In the genomic region with DNA sequence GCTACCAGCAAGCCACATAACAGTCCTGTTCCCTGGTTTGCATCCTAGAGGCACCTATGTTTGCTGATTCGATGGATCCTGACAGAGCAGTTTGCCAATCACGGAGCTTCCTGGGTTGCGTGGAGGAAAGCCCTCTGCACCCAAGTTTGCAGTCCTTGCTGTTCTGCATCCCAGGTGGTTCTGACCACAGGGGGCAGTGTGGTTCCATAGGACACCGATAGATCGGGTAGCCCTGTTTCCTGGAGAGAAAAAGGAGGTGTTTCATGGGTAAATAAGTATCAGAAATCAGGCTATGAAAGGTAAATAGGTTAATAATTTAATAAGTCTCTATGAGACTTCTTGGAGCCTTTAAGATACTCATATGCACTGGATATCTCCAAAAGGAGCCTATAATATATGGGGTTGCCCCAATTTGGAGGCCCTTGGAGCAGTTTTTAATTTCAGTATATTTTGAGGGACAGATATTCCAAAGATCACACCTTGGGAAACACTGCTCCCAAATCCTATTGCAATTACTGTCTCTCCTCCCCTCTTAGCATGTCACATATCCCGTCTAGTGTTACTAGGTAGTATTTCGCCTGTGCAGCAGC, we compare ENCODE assay signal across 8 cellular contexts.
DNase-seq lines count a peak whose midpoint lies in the region; ATAC-seq and TF ChIP-seq lines count a peak whose summit lies in the region.

No MANE protein-coding gene starts in this region.

- H3K36me3 Mint-ChIP-seq in activated CD4-positive, alpha-beta T cell treated with anti-CD3 and anti-CD28 coated beads, Interleukin-2, amount 10 ng/mL, durations not matched to agents 24 days and 14 days (ENCODE audit: low read depth) = no peaks in the 10 kb centered on the region

- no peak overlapping the region for H3K27ac ChIP-seq in upper lobe of left lung

- no peaks in the 10 kb centered on the region for H3K36me3 ChIP-seq in upper lobe of left lung

- 77 to 91% methylated on average over 7 of the region's 7 CpGs for WGBS in upper lobe of left lung, 2 donors

- no peak for TF ChIP-seq EP300 in upper lobe of left lung (IDR thresholded peaks at IDR 0.05)

- H3K4me3 Mint-ChIP-seq in activated CD4-positive, alpha-beta T cell treated with anti-CD3 and anti-CD28 coated beads, Interleukin-2, amount 10 ng/mL, durations not matched to agents 24 days and 14 days = no peak overlapping the region

- no peak for TF ChIP-seq POLR2A in upper lobe of left lung (IDR thresholded peaks at IDR 0.05)

- ATAC-seq in upper lobe of left lung (ENCODE audit: low FRiP score in 2 of 2) = peak in 1 of 2 donors; percentile 67
- ATAC-seq in GM18870 (IDR thresholded peaks at IDR 0.05; ENCODE audit: unreplicated experiment) = no peak

- DNase-seq in EH (ENCODE audit: low read depth) (peak; percentile 55), LHCN-M2 (ENCODE audit: low read depth) (peak; percentile 64), epithelial cell of esophagus (ENCODE audit: low read depth) (peak; percentile 65), mucosa of gallbladder (ENCODE audit: low spot score) (peak; percentile 80), upper lobe of left lung (peak in 1 of 2 donors; percentile 32), amniotic stem cell (lab: John Stamatoyannopoulos, UW) (no peak)
- peak; percentile 81 for DNase-seq in activated CD4-positive, alpha-beta T cell treated with anti-CD3 and anti-CD28 coated beads, Interleukin-2, amount 10 ng/mL, durations not matched to agents 24 days and 14 days

- no peaks in the 10 kb centered on the region for H3K9me3 Mint-ChIP-seq in activated CD4-positive, alpha-beta T cell treated with anti-CD3 and anti-CD28 coated beads, Interleukin-2, amount 10 ng/mL, durations not matched to agents 24 days and 14 days

- no peaks in the 10 kb centered on the region for H3K9me3 ChIP-seq in upper lobe of left lung

- H3K4me1 ChIP-seq in upper lobe of left lung = peaks cover 0 to 6% (median 3%) of the 10 kb centered on the region in 4 donors

- no peak overlapping the region for H3K4me3 ChIP-seq in epithelial cell of esophagus (ENCODE audit: low read length)
- H3K4me3 ChIP-seq in upper lobe of left lung = no peak overlapping the region

- no peaks in the 10 kb centered on the region for H3K4me1 Mint-ChIP-seq in activated CD4-positive, alpha-beta T cell treated with anti-CD3 and anti-CD28 coated beads, Interleukin-2, amount 10 ng/mL, durations not matched to agents 24 days and 14 days

- intact Hi-C loops in activated CD4-positive, alpha-beta T cell treated with anti-CD3 and anti-CD28 coated beads, Interleukin-2, amount 10 ng/mL, durations not matched to agents 24 days and 14 days (cut with micrococcal nuclease) = loop anchor here (5.0 kb wide), 1 partner anchor 244 kb away; no protein-coding TSS in a partner anchor

- no peaks in the 10 kb centered on the region for H3K27me3 ChIP-seq in upper lobe of left lung

- TF ChIP-seq CTCF in epithelial cell of esophagus (IDR thresholded peaks at IDR 0.05; ENCODE audit: insufficient read depth, low read depth, low read length, missing control alignments) (peak; percentile 67), upper lobe of left lung (IDR thresholded peaks at IDR 0.05) (peak in 4 of 6 experiments; percentile 28 to 50 (median 40))

- no peaks in the 10 kb centered on the region for H3K27me3 Mint-ChIP-seq in activated CD4-positive, alpha-beta T cell treated with anti-CD3 and anti-CD28 coated beads, Interleukin-2, amount 10 ng/mL, durations not matched to agents 24 days and 14 days

- no peak overlapping the region for H3K27ac Mint-ChIP-seq in activated CD4-positive, alpha-beta T cell treated with anti-CD3 and anti-CD28 coated beads, Interleukin-2, amount 10 ng/mL, durations not matched to agents 24 days and 14 days
